Comparison of ENCODE assay signal across 8 cellular contexts in genomic region chr1:216221260-216221700, GRCh38.
DNase-seq lines count a peak whose midpoint lies in the region; ATAC-seq, FAIRE-seq and TF ChIP-seq lines count a peak whose summit lies in the region.

No MANE protein-coding gene starts in this region.

- peak overlapping the region; percentile 73; the same call in 1 of the 2 replicates for H2AFZ ChIP-seq in SK-N-SH (ENCODE audit: low read depth)

- no peaks in the 10 kb centered on the region for H3K79me2 ChIP-seq in SK-N-SH (ENCODE audit: insufficient read depth)

- no peaks in the 10 kb centered on the region for H3K27me3 Mint-ChIP-seq in memory B cell

- in situ Hi-C loops in transverse colon (cut with MboI; ENCODE audit: low pct_ligation_motif_present in 1 of 4, low pct_unique_long_range_greater_than_20kb in 1 of 4, low sequenced_read_pairs in 3 of 4): no loop called here

- CTCF ChIA-PET in SK-N-SH (lab: Yijun Ruan, JAX): interaction anchor here (0.5 to 2.7 kb wide), 90 partner anchors 8 to 1616 kb away, joined by 3 to 20 read pairs (median 4); partner anchors contain the start of genes ESRRG and USH2A

- no peaks in the 10 kb centered on the region for H3K36me3 Mint-ChIP-seq in memory B cell

- H3K4me1 ChIP-seq in SK-N-SH (ENCODE audit: control insufficient read depth in 1 of 2, insufficient read depth in 2 of 2, low read depth in 1 of 2, low read length in 1 of 2) (peaks cover 0 to 16% of the 10 kb centered on the region in 2 experiments; a peak in 2 of 4 replicates), transverse colon (peaks cover 0 to 10% (median 6%) of the 10 kb centered on the region in 4 donors)

- no peaks in the 10 kb centered on the region for H3F3A ChIP-seq in SK-N-SH (replicated peaks; ENCODE audit: insufficient read depth)

- peak; percentile 83 for TF ChIP-seq RAD21 in SK-N-SH (IDR thresholded peaks at IDR 0.05; ENCODE audit: low read length)

- H3K27ac Mint-ChIP-seq in memory B cell: peak overlapping the region; percentile 67

- POLR2A ChIA-PET in SK-N-SH (lab: Yijun Ruan, JAX): interaction anchor here (0.6 kb wide), 1 partner anchor 505 kb away, joined by 3 read pairs; no protein-coding TSS in a partner anchor

- peak overlapping the region; percentile 86 for H3K4me3 Mint-ChIP-seq in memory B cell

- no peaks in the 10 kb centered on the region for H3K9me3 Mint-ChIP-seq in memory B cell

- intact Hi-C loops in transverse colon (cut with DNase I; ENCODE audit: low total_unique reads): no loop called here

- peaks cover 3% of the 10 kb centered on the region for H3K4me1 Mint-ChIP-seq in memory B cell

- FAIRE-seq in endometrium (lab: Jason Lieb, UNC): peak; percentile 84

- peak overlapping the region; percentile 54; the same call in 1 of the 2 replicates for H3K4me2 ChIP-seq in SK-N-SH

- TF ChIP-seq CTCF in SK-N-SH (IDR thresholded peaks at IDR 0.05) (peak; percentile 86), transverse colon (IDR thresholded peaks at IDR 0.05) (peak in 4 of 5 experiments; percentile 36 to 53 (median 46))

- H4K20me1 ChIP-seq in SK-N-SH (ENCODE audit: insufficient read depth): no peaks in the 10 kb centered on the region

- H3K27me3 ChIP-seq in SK-N-SH (ENCODE audit: insufficient read depth): no peaks in the 10 kb centered on the region
- H3K27me3 ChIP-seq in transverse colon: no peaks in the 10 kb centered on the region

- 15% methylated on average over 6 of the region's 6 CpGs for WGBS in SK-N-SH (ENCODE audit: low lambda C conversion rate)
- 1% methylated on average over 6 of the region's 6 CpGs; no CpG with 5 or more reads in 1 of the 2 donors for WGBS in transverse colon (ENCODE audit: low coverage in 1 of 2), 2 donors

- TF ChIP-seq EP300 in SK-N-SH (IDR thresholded peaks at IDR 0.05; ENCODE audit: borderline replicate concordance in 1 of 2, low read depth in 1 of 2, low read length in 1 of 2): 0 out of 4 replicates have a peak, but pooled peaks of 1 of the 2 experiments have one; percentile 10
- no peak for TF ChIP-seq EP300 in transverse colon (IDR thresholded peaks at IDR 0.05; ENCODE audit: low read depth)

- TF ChIP-seq POLR2A in transverse colon (IDR thresholded peaks at IDR 0.05): no peak

- H3K4me3 ChIP-seq in SK-N-SH (ENCODE audit: low read depth in 2 of 2, low read length in 1 of 2) (peak overlapping the region; percentile 51 to 54), transverse colon (peak overlapping the region in 3 of 4 donors; percentile 27 to 53 (median 29))

- no peaks in the 10 kb centered on the region for H3K9me2 ChIP-seq in SK-N-SH

- peak overlapping the region; percentile 33 for H3K9ac ChIP-seq in SK-N-SH

- H3K36me3 ChIP-seq in SK-N-SH (replicated peaks in 1 of 2; ENCODE audit: control insufficient read depth in 1 of 2, insufficient read depth in 2 of 2, low read length in 1 of 2) (no peaks in the 10 kb centered on the region), transverse colon (no peaks in the 10 kb centered on the region)

- H3K9me3 ChIP-seq in SK-N-SH (no peaks in the 10 kb centered on the region), transverse colon (no peaks in the 10 kb centered on the region)

- H3K27ac ChIP-seq in SK-N-SH (ENCODE audit: low read depth in 2 of 2, low read length in 1 of 2) (peak overlapping the region in 1 of 2 experiments; percentile 88; a peak in 2 of 4 replicates), transverse colon (peak overlapping the region in 2 of 4 donors; percentile 39 to 40)

- DNase-seq in AG08396 (ENCODE audit: low spot score) (peak; percentile 46), NCI-H1105 treated with DMSO at 0.1 percent for 48 hours (lab: John Stamatoyannopoulos, UW) (peak; percentile 84), SK-N-SH (peak; percentile 35), memory B cell (ENCODE audit: low spot score in 2 of 2) (peak; percentile 7 to 11), transverse colon (peak; percentile 10)

- ATAC-seq in GM18499 (IDR thresholded peaks at IDR 0.05; ENCODE audit: insufficient read depth, unreplicated experiment) (peak; percentile 96), HG02870 (IDR thresholded peaks at IDR 0.05; ENCODE audit: unreplicated experiment) (peak; percentile 100), memory B cell (ENCODE audit: low read depth) (peak; percentile 84)

TF ChIP-seq in SK-N-SH, 30 proteins besides CTCF, POLR2A, EP300 and RAD21:
- TF ChIP-seq SMC3 (IDR thresholded peaks at IDR 0.05; ENCODE audit: low read depth, low read length) (peak; percentile 63), EZH2phosphoT487 (IDR thresholded peaks at IDR 0.05; ENCODE audit: borderline replicate concordance, low read depth) (no peak), CHD2 (IDR thresholded peaks at IDR 0.05; ENCODE audit: low read length, partially characterized antibody) (peak; percentile 42)

Comparison
In these comparisons a context has a peak if more than half of its experiments do, and no peak if none do; other contexts are left out.
1. DNase-seq: peak in every context shown above with its lines; median percentile 84 in NCI-H1105 treated with DMSO at 0.1 percent for 48 hours; 46 in AG08396; 35 in SK-N-SH; 10 in transverse colon; 9 in memory B cell.